Comparison of ENCODE assay signal across 17 cellular contexts in the genomic region with DNA sequence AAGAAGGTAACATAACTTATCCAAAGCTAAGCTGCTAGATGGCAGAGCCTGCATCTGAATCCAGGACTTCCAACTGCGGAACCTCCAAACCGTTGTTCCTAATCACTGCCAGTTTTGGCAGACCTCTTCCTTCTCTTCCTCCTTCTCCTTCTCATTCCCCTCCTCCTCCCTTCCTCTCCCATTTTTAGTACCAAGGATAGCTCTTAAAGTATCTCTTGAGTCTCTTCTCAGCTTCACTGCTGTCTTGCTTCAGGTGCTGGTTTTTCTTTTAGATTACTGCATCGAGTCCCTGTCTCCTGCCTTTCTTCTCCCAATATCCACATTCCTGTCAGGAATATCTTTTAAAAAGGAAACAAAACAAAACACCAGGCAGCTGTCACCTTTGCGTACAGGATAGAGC.
"Had no signal": no experiment of that assay in that cellular context is flagged by ENCODE, and none has a peak within 500 bp of the region (broad histone marks: within the 10 kb centered on the region; RNA-seq: fewer than 3 reads in every experiment).

No MANE protein-coding gene starts in this region.

- FAIRE-seq: astrocyte, bronchial epithelial cell, islet of Langerhans, TTC549 had no signal

- H3K36me3 ChIP-seq: gastrocnemius medialis, heart right ventricle, tibial artery, uterus had no signal

- H2AFZ ChIP-seq: parathyroid adenoma had no signal

- H3K27ac ChIP-seq: gastrocnemius medialis, heart right ventricle, parathyroid adenoma, tibial artery, uterus had no signal

- H3K9me3 Mint-ChIP-seq: activated CD4-positive, alpha-beta T cell treated with anti-CD3 and anti-CD28 coated beads, Interleukin-2, amount 10 ng/mL, durations not matched to agents 24 days and 14 days had no signal

- H3K27ac Mint-ChIP-seq: activated CD4-positive, alpha-beta T cell treated with anti-CD3 and anti-CD28 coated beads, Interleukin-2, amount 10 ng/mL, durations not matched to agents 24 days and 14 days had no signal

- DNase-seq: activated CD4-positive, alpha-beta T cell treated with anti-CD3 and anti-CD28 coated beads, Interleukin-2, amount 10 ng/mL, durations not matched to agents 24 days and 14 days; activated CD4-positive, CD25-positive, alpha-beta regulatory T cell; activated naive CD4-positive, alpha-beta T cell; gastrocnemius medialis; heart right ventricle; left colon; naive thymus-derived CD4-positive, alpha-beta T cell; stimulated activated CD4-positive, alpha-beta T cell treated with anti-CD3 and anti-CD28 coated beads, Interleukin-2, amount 100 ng/mL, for 48 hours; stimulated activated naive CD4-positive, alpha-beta T cell; tibial artery; uterus had no signal

- H3K4me3 Mint-ChIP-seq: activated CD4-positive, alpha-beta T cell treated with anti-CD3 and anti-CD28 coated beads, Interleukin-2, amount 10 ng/mL, durations not matched to agents 24 days and 14 days had no signal

- H3K27me3 Mint-ChIP-seq: activated CD4-positive, alpha-beta T cell treated with anti-CD3 and anti-CD28 coated beads, Interleukin-2, amount 10 ng/mL, durations not matched to agents 24 days and 14 days; naive thymus-derived CD4-positive, alpha-beta T cell had no signal

- H3K4me3 ChIP-seq: gastrocnemius medialis, heart right ventricle, lung, tibial artery, uterus had no signal

- H3K9me3 ChIP-seq: gastrocnemius medialis, heart right ventricle, tibial artery, uterus had no signal

- H3K27me3 ChIP-seq: gastrocnemius medialis, heart right ventricle, tibial artery, uterus had no signal

- H3K9ac ChIP-seq: parathyroid adenoma had no signal

- ATAC-seq: gastrocnemius medialis; heart right ventricle; naive thymus-derived CD4-positive, alpha-beta T cell had no signal
